In genomic region chr7:108189733-108190388, GRCh38 we compare ENCODE assay signal across 2 cellular contexts.
TF ChIP-seq lines count a peak whose summit lies in the region.

No MANE protein-coding gene starts in this region.

TF ChIP-seq in GM12878, 131 proteins besides CTCF, POLR2A, EP300 and RAD21 (continued from another document and continues in another):
- TF ChIP-seq MAX (IDR thresholded peaks at IDR 0.05; ENCODE audit: low read depth, low read length): peak; percentile 38; the same call in 1 of the 2 replicates
- TF ChIP-seq SUZ12 (IDR thresholded peaks at IDR 0.05; ENCODE audit: unreplicated experiment): no peak
- no peak for TF ChIP-seq POLR2AphosphoS2 (IDR thresholded peaks at IDR 0.05; ENCODE audit: low read depth, low read length)
- TF ChIP-seq ZNF687 (IDR thresholded peaks at IDR 0.05): peak; percentile 99
- TF ChIP-seq E2F8 (IDR thresholded peaks at IDR 0.05; ENCODE audit: low read depth, partially characterized antibody): no peak
- TF ChIP-seq CREM (IDR thresholded peaks at IDR 0.05; ENCODE audit: low read depth): peak; percentile 15; the same call in 1 of the 2 replicates
- peak; percentile 69; the same call in 1 of the 2 replicates for TF ChIP-seq CBX5 (IDR thresholded peaks at IDR 0.05; ENCODE audit: low read depth)
- no peak for TF ChIP-seq RELB (IDR thresholded peaks at IDR 0.05; ENCODE audit: low read depth)
- no peak for TF ChIP-seq IKZF1 (conservative IDR thresholded peaks at IDR 0.05)
- no peak for TF ChIP-seq RB1 (IDR thresholded peaks at IDR 0.05; ENCODE audit: borderline replicate concordance)
- TF ChIP-seq CHD1 (IDR thresholded peaks at IDR 0.05; ENCODE audit: low read depth, low read length): no peak
- no peak for TF ChIP-seq USF2 (IDR thresholded peaks at IDR 0.05; ENCODE audit: borderline replicate concordance, low read depth, low read length)
- peak; percentile 70; the same call in 1 of the 2 replicates for TF ChIP-seq TCF7 (IDR thresholded peaks at IDR 0.05; ENCODE audit: borderline replicate concordance)
- TF ChIP-seq RELA (IDR thresholded peaks at IDR 0.05; ENCODE audit: borderline replicate concordance, partially characterized antibody): no peak
- TF ChIP-seq PAX5 (IDR thresholded peaks at IDR 0.05; ENCODE audit: borderline replicate concordance, low read depth, low read length): peak; percentile 79; the same call in 1 of the 2 replicates
- TF ChIP-seq NR2C1 (IDR thresholded peaks at IDR 0.05): no peak
- 0 out of 2 replicates have a peak, but pooled peaks have one; percentile 27 for TF ChIP-seq DPF2 (IDR thresholded peaks at IDR 0.05)
- 0 out of 2 replicates have a peak, but pooled peaks have one; percentile 55 for TF ChIP-seq TCF12 (IDR thresholded peaks at IDR 0.05; ENCODE audit: low read depth, low read length)
- TF ChIP-seq FOS (IDR thresholded peaks at IDR 0.05; ENCODE audit: borderline replicate concordance, extremely low read depth, insufficient read length): no peak
- TF ChIP-seq MEF2B (IDR thresholded peaks at IDR 0.05; ENCODE audit: partially characterized antibody, poor library complexity, severe bottlenecking): peak; percentile 19

TF ChIP-seq in WTC11, 78 proteins besides CTCF, POLR2A, EP300 and RAD21 (continued from another document):
- TF ChIP-seq ATF2 (CRISPR knock-in tag; IDR thresholded peaks at IDR 0.05; ENCODE audit: borderline replicate concordance, low read depth): no peak
- TF ChIP-seq USF2 (CRISPR knock-in tag; IDR thresholded peaks at IDR 0.05): no peak
- no peak for TF ChIP-seq ZNF281 (CRISPR knock-in tag; IDR thresholded peaks at IDR 0.05)
- TF ChIP-seq ZNF232 (CRISPR knock-in tag; IDR thresholded peaks at IDR 0.05): no peak
- TF ChIP-seq ETV6 (CRISPR knock-in tag; IDR thresholded peaks at IDR 0.05): no peak
- TF ChIP-seq FOXJ3 (CRISPR knock-in tag; IDR thresholded peaks at IDR 0.05; ENCODE audit: borderline replicate concordance): no peak
- no peak for TF ChIP-seq AR (CRISPR knock-in tag; IDR thresholded peaks at IDR 0.05)
- TF ChIP-seq SMAD4 (CRISPR knock-in tag; IDR thresholded peaks at IDR 0.05): no peak
- TF ChIP-seq EMX1 (CRISPR knock-in tag; IDR thresholded peaks at IDR 0.05): no peak
- no peak for TF ChIP-seq RELA (CRISPR knock-in tag; IDR thresholded peaks at IDR 0.05; ENCODE audit: borderline replicate concordance)
- TF ChIP-seq PREB (CRISPR knock-in tag; IDR thresholded peaks at IDR 0.05; ENCODE audit: borderline replicate concordance): no peak
- TF ChIP-seq ZNF425 (CRISPR knock-in tag; conservative IDR thresholded peaks at IDR 0.05): no peak
- TF ChIP-seq ZBTB21 (CRISPR knock-in tag; IDR thresholded peaks at IDR 0.05; ENCODE audit: borderline replicate concordance): no peak
